ENCODE assay signal across 1 cellular context in the genomic region with DNA sequence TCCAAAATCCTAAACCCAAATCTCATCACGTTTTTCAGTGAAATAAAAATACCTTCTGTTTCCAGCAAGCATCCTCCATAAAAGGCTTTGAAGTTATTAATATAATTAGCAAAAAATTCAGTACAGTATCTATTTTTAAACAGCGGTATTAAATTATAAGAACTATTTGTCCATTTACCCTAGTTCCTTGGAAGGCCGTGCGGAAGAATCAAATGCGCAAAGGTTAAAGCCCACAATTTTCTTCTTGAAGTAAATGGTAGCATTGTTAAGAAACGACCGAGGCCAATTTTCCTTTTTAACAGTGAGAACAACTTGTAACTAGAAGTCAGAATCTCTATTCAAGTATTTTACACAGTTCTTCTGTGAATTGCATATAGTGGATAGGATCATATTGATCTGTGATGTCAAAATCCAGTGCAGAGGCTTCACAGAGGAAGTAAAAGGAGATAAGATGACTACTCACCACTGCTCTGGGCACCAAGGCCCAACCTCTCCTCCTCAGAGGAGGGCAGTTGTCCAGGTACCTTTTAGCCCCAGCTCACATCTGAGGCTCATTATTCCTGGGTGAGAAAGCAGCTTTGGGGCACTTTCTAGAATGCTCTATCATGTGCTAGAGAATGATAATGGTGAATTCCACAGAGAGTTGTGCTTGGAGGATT.
A peak's percentile ranks its signal among the peaks of the same experiment; 100 is the strongest.
TF ChIP-seq lines count a peak whose summit lies in the region.

No MANE protein-coding gene starts in this region.

TF ChIP-seq in GM12878, 131 proteins besides CTCF, POLR2A, EP300 and RAD21 (continued from another document):
- TF ChIP-seq, protein P1, sequence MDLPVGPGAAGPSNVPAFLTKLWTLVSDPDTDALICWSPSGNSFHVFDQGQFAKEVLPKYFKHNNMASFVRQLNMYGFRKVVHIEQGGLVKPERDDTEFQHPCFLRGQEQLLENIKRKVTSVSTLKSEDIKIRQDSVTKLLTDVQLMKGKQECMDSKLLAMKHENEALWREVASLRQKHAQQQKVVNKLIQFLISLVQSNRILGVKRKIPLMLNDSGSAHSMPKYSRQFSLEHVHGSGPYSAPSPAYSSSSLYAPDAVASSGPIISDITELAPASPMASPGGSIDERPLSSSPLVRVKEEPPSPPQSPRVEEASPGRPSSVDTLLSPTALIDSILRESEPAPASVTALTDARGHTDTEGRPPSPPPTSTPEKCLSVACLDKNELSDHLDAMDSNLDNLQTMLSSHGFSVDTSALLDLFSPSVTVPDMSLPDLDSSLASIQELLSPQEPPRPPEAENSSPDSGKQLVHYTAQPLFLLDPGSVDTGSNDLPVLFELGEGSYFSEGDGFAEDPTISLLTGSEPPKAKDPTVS (IDR thresholded peaks at IDR 0.05; ENCODE audit: low read depth, low read length), result peak; percentile 88
TF ChIP-seq in GM12878: peak in this region for 1.
